8 cellular contexts compared by ENCODE assay signal in the genomic region with DNA sequence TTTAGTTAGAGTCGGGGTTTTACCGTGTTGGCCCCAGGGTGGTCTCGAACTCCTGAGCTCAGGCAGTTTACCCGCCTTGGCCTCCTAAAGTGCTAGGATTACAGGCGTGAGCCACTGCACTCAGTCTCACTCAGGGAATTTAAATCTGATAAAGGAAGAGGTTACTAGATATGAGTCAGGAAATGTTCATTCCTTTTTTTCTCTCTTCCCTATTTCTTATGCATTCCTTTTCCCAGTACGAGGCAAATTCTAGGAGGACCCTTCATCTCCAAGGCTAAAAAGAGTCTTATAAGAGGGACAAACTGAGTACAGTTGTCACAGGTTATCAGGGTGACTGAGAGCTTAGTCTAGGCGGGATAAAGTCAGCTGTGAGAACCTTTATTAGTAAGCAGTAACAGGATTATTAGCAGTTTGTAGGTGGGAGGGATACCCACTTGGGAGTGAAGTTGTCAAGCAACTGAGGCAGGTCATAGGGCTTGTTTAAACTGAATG. TPM values are rescaled to one million over a fixed set of nuclear protein-coding genes. Genes with fewer than 3 reads are reported as not detected.
DNase-seq lines count a peak whose midpoint lies in the region; ATAC-seq and TF ChIP-seq lines count a peak whose summit lies in the region.
"Had no signal": no experiment of that assay in that cellular context is flagged by ENCODE, and none has a peak within 500 bp of the region (broad histone marks: within the 10 kb centered on the region; RNA-seq: fewer than 3 reads in every experiment).

No MANE protein-coding gene starts in this region.

- no peak overlapping the region for H3K9ac ChIP-seq in HUES48 (ENCODE audit: low read depth, low read length)

- no peaks in the 10 kb centered on the region for H3K36me3 ChIP-seq in HUES48 (ENCODE audit: control insufficient read depth, insufficient read depth, low read length)
- no peaks in the 10 kb centered on the region for H3K36me3 ChIP-seq in thoracic aorta

- H3K27ac ChIP-seq in HUES48 (ENCODE audit: low read depth, low read length), result peak overlapping the region; percentile 52
- peak overlapping the region; percentile 80 to 82 for H3K27ac ChIP-seq in thoracic aorta

- H3K27me3 ChIP-seq in HUES48 (ENCODE audit: control insufficient read depth, insufficient read depth, low read length) (no peaks in the 10 kb centered on the region), thoracic aorta (replicated peaks; ENCODE audit: insufficient read depth) (no peaks in the 10 kb centered on the region)

- H3K4me1 ChIP-seq in HUES48 (ENCODE audit: control insufficient read depth, insufficient read depth, low read length), result peaks cover 27% of the 10 kb centered on the region
- H3K4me1 ChIP-seq in thoracic aorta (ENCODE audit: control insufficient read depth in 1 of 2, low read depth in 2 of 2), result peaks cover 54 to 89% of the 10 kb centered on the region in 2 donors

- H3K4me3 ChIP-seq in HUES48 (ENCODE audit: low read depth, low read length) (no peak overlapping the region), thoracic aorta (peak overlapping the region; percentile 18)

- ATAC-seq in thoracic aorta (ENCODE audit: insufficient number of reproducible peaks, low FRiP score, low read depth), result no peak

- TF ChIP-seq CTCF in thoracic aorta (IDR thresholded peaks at IDR 0.05), result no peak

- DNase-seq in amniotic stem cell (lab: John Stamatoyannopoulos, UW), result peak; percentile 53
- DNase-seq in kidney glomerular epithelial cell (lab: John Stamatoyannopoulos, UW), result peak; percentile 27
- DNase-seq in thoracic aorta (ENCODE audit: low spot score), result no peak
- DNase-seq in SKM-1 treated with dmso at 0.1 percent for 144 hours (lab: John Stamatoyannopoulos, UW; ENCODE audit: unreplicated experiment), result no peak
- DNase-seq in NCI-H146 treated with DMSO at 0.1 percent for 48 hours (lab: John Stamatoyannopoulos, UW; ENCODE audit: unreplicated experiment), result no peak
- DNase-seq in NCI-H1694 (lab: John Stamatoyannopoulos, UW), result no peak
- DNase-seq: NCI-H1092 treated with DMSO at 0.1 percent for 48 hours had no signal

- H3K9me3 ChIP-seq in HUES48 (ENCODE audit: control insufficient read depth, insufficient read depth, low read length) (no peaks in the 10 kb centered on the region), thoracic aorta (no peaks in the 10 kb centered on the region)

RNA-seq across cellular contexts. Expression of gene MACF1, which starts 9.1 kb away (rescaled TPM):
- 100 to 1,000 TPM; 604 to 650 TPM for total RNA-seq in thoracic aorta

Comparison
In these comparisons a context has a peak if more than half of its experiments do, and no peak if none do; other contexts are left out.
1. DNase-seq: peak in amniotic stem cell (single experiment) and kidney glomerular epithelial cell (single experiment); none in thoracic aorta (single experiment), SKM-1 treated with dmso at 0.1 percent for 144 hours (single experiment), NCI-H146 treated with DMSO at 0.1 percent for 48 hours (single experiment) and NCI-H1694 (single experiment).